15 cellular contexts compared by ENCODE assay signal in the genomic region with DNA sequence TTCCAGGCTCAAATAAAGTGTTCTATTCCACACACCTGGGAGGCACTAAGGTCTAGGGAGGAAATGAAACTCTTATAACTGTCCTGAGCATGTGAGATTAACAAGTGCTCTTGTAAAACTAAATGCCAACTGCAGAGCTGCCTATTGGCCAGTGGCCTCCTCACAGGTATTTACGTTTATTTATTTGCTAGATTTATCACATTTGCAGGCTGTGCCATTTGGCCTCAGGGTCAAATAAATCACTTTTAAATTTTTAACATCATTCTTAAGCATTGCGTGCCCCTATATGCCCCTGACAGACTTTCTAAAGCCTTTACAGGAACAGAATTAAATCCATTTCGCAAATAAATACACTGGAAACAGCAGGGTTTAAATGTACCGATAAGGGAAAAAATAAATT.
"Had no signal": no experiment of that assay in that cellular context is flagged by ENCODE, and none has a peak within 500 bp of the region (broad histone marks: within the 10 kb centered on the region; RNA-seq: fewer than 3 reads in every experiment).

No MANE protein-coding gene starts in this region.

- H3K36me3 Mint-ChIP-seq: activated naive CD8-positive, alpha-beta T cell treated with anti-CD3 and anti-CD28 coated beads for 36 hours; mesothelial cell of epicardium; naive B cell had no signal

- H3K27ac ChIP-seq: lower lobe of right lung, SJCRH30 had no signal

- DNase-seq: activated CD4-positive, alpha-beta memory T cell treated with anti-CD3 and anti-CD28 coated beads, Interleukin-2, amount 10 ng/mL, durations not matched to agents 7 days and 5 days; activated CD4-positive, alpha-beta T cell treated with anti-CD3 and anti-CD28 coated beads for 36 hours; activated CD8-positive, alpha-beta memory T cell treated with anti-CD3 and anti-CD28 coated beads, Interleukin-2, amount 50 U/mL, for 4 hours; activated gamma-delta T cell treated with Interleukin-2 at 50 U/mL for 16 hours; activated naive CD8-positive, alpha-beta T cell treated with anti-CD3 and anti-CD28 coated beads for 36 hours; activated T-cell treated with anti-CD3 and anti-CD28 coated beads, Interleukin-2, amount 50 U/mL, for 72 hours; aorta; foreskin melanocyte; heart right ventricle; lower lobe of right lung; naive B cell; SJCRH30; stimulated activated CD4-positive, alpha-beta T cell treated with anti-CD3 and anti-CD28 coated beads, Interleukin-4, amount 100 ng/mL, for 4 hours; stimulated activated naive CD8-positive, alpha-beta T cell treated with anti-CD3 and anti-CD28 coated beads, Interleukin-15, amount 100 ng/mL, for 72 hours had no signal

- H3K4me3 Mint-ChIP-seq: activated CD4-positive, alpha-beta memory T cell treated with anti-CD3 and anti-CD28 coated beads, Interleukin-2, amount 10 ng/mL, durations not matched to agents 7 days and 5 days; activated CD4-positive, alpha-beta T cell treated with anti-CD3 and anti-CD28 coated beads for 36 hours; activated naive CD8-positive, alpha-beta T cell treated with anti-CD3 and anti-CD28 coated beads for 36 hours; activated T-cell treated with anti-CD3 and anti-CD28 coated beads, Interleukin-2, amount 50 U/mL, for 72 hours; mesothelial cell of epicardium; naive B cell; stimulated activated naive CD8-positive, alpha-beta T cell treated with anti-CD3 and anti-CD28 coated beads, Interleukin-15, amount 100 ng/mL, for 72 hours had no signal

- H3K27ac Mint-ChIP-seq: activated CD4-positive, alpha-beta memory T cell treated with anti-CD3 and anti-CD28 coated beads, Interleukin-2, amount 10 ng/mL, durations not matched to agents 7 days and 5 days; activated CD4-positive, alpha-beta T cell treated with anti-CD3 and anti-CD28 coated beads for 36 hours; activated naive CD8-positive, alpha-beta T cell treated with anti-CD3 and anti-CD28 coated beads for 36 hours; activated T-cell treated with anti-CD3 and anti-CD28 coated beads, Interleukin-2, amount 50 U/mL, for 72 hours; mesothelial cell of epicardium; naive B cell; stimulated activated naive CD8-positive, alpha-beta T cell treated with anti-CD3 and anti-CD28 coated beads, Interleukin-15, amount 100 ng/mL, for 72 hours had no signal

- H3K4me1 Mint-ChIP-seq: activated CD4-positive, alpha-beta memory T cell treated with anti-CD3 and anti-CD28 coated beads, Interleukin-2, amount 10 ng/mL, durations not matched to agents 7 days and 5 days; activated CD4-positive, alpha-beta T cell treated with anti-CD3 and anti-CD28 coated beads for 36 hours; activated naive CD8-positive, alpha-beta T cell treated with anti-CD3 and anti-CD28 coated beads for 36 hours; naive B cell; stimulated activated naive CD8-positive, alpha-beta T cell treated with anti-CD3 and anti-CD28 coated beads, Interleukin-15, amount 100 ng/mL, for 72 hours had no signal

- H3K4me3 ChIP-seq: heart right ventricle, lower lobe of right lung, SJCRH30 had no signal

- H3K27me3 Mint-ChIP-seq: activated naive CD8-positive, alpha-beta T cell treated with anti-CD3 and anti-CD28 coated beads for 36 hours; stimulated activated naive CD8-positive, alpha-beta T cell treated with anti-CD3 and anti-CD28 coated beads, Interleukin-15, amount 100 ng/mL, for 72 hours had no signal

- H3K4me1 ChIP-seq: lower lobe of right lung had no signal

- H3K36me3 ChIP-seq: heart right ventricle, lower lobe of right lung, SJCRH30 had no signal

- H3K27me3 ChIP-seq: heart right ventricle, SJCRH30 had no signal

- H3K9me3 Mint-ChIP-seq: activated CD4-positive, alpha-beta memory T cell treated with anti-CD3 and anti-CD28 coated beads, Interleukin-2, amount 10 ng/mL, durations not matched to agents 7 days and 5 days; activated naive CD8-positive, alpha-beta T cell treated with anti-CD3 and anti-CD28 coated beads for 36 hours; activated T-cell treated with anti-CD3 and anti-CD28 coated beads, Interleukin-2, amount 50 U/mL, for 72 hours; stimulated activated naive CD8-positive, alpha-beta T cell treated with anti-CD3 and anti-CD28 coated beads, Interleukin-15, amount 100 ng/mL, for 72 hours had no signal

- H3K9me3 ChIP-seq: heart right ventricle, lower lobe of right lung, SJCRH30 had no signal
